ENCODE assay signal across 12 cellular contexts in genomic region chr1:167708940-167709389, GRCh38. TPM values are rescaled to one million over a fixed set of nuclear protein-coding genes. Genes with fewer than 3 reads are reported as not detected.
A peak's percentile ranks its signal among the peaks of the same experiment; 100 is the strongest.
DNase-seq lines count a peak whose midpoint lies in the region; ATAC-seq, FAIRE-seq and TF ChIP-seq lines count a peak whose summit lies in the region.
"Had no signal": no experiment of that assay in that cellular context is flagged by ENCODE, and none has a peak within 500 bp of the region (broad histone marks: within the 10 kb centered on the region; RNA-seq: fewer than 3 reads in every experiment).

No MANE protein-coding gene starts in this region.

- H3K4me3 Mint-ChIP-seq in natural killer cell treated with Interleukin-12 subunit alpha and Interleukin-12 subunit beta and Interleukin-15 and Interleukin-18, amount 100 ng/mL, for 72 hours = no peak overlapping the region

- FAIRE-seq in GM18507 (lab: Jason Lieb, UNC) = peak; percentile 78
- FAIRE-seq: small intestine had no signal

- no peak overlapping the region for H3K27ac ChIP-seq in thyroid gland

- H3K9me3 ChIP-seq in thyroid gland = no peaks in the 10 kb centered on the region
- H3K9me3 ChIP-seq: MG63 had no signal

- H3K36me3 ChIP-seq in thyroid gland = no peaks in the 10 kb centered on the region
- H3K36me3 ChIP-seq: MG63 had no signal

- no peaks in the 10 kb centered on the region for H3K27me3 Mint-ChIP-seq in natural killer cell treated with Interleukin-12 subunit alpha and Interleukin-12 subunit beta and Interleukin-15 and Interleukin-18, amount 100 ng/mL, for 72 hours

- DNase-seq in GM18507 (ENCODE audit: extremely low spot score, insufficient read length, low read depth) = no peak
- DNase-seq in SKM-1 (lab: John Stamatoyannopoulos, UW; ENCODE audit: unreplicated experiment) = peak; percentile 66
- DNase-seq in natural killer cell treated with Interleukin-12 subunit alpha and Interleukin-12 subunit beta and Interleukin-15 and Interleukin-18, amount 100 ng/mL, for 72 hours (ENCODE audit: low spot score) = no peak
- DNase-seq in H4 (ENCODE audit: low spot score) = no peak
- DNase-seq in thyroid gland = no peak
- DNase-seq: activated gamma-delta T cell; left ventricle myocardium superior; MG63; small intestine; stimulated activated naive CD4-positive, alpha-beta T cell treated with Interleukin-2 at 50 U/mL for 16 hours had no signal

- intact Hi-C loops in thyroid gland (cut with DNase I) = no loop called here

- no peak for TF ChIP-seq CTCF in thyroid gland (IDR thresholded peaks at IDR 0.05)

- H3K4me1 ChIP-seq in thyroid gland = peaks cover 0 to 11% of the 10 kb centered on the region in 2 donors

- H3K36me3 Mint-ChIP-seq in natural killer cell treated with Interleukin-12 subunit alpha and Interleukin-12 subunit beta and Interleukin-15 and Interleukin-18, amount 100 ng/mL, for 72 hours = no peaks in the 10 kb centered on the region

- H3K4me3 ChIP-seq in thyroid gland (replicated peaks in 1 of 3) = no peak overlapping the region
- H3K4me3 ChIP-seq: MG63 had no signal

- peak overlapping the region; percentile 29 to 86 for H3K27ac Mint-ChIP-seq in natural killer cell treated with Interleukin-12 subunit alpha and Interleukin-12 subunit beta and Interleukin-15 and Interleukin-18, amount 100 ng/mL, for 72 hours

- no peaks in the 10 kb centered on the region for H3K27me3 ChIP-seq in thyroid gland

- peak; percentile 39 for ATAC-seq in HG02884 (IDR thresholded peaks at IDR 0.05; ENCODE audit: unreplicated experiment)
- ATAC-seq in natural killer cell treated with Interleukin-12 subunit alpha and Interleukin-12 subunit beta and Interleukin-15 and Interleukin-18, amount 100 ng/mL, for 72 hours = no peak
- ATAC-seq in HG03280 (IDR thresholded peaks at IDR 0.05; ENCODE audit: unreplicated experiment) = no peak
- ATAC-seq: left ventricle myocardium superior had no signal

- 75 to 84% methylated on average over 3 of the region's 3 CpGs for WGBS in thyroid gland, 2 donors

- TF ChIP-seq POLR2A in thyroid gland (IDR thresholded peaks at IDR 0.05) = no peak

- H3K4me1 Mint-ChIP-seq in natural killer cell treated with Interleukin-12 subunit alpha and Interleukin-12 subunit beta and Interleukin-15 and Interleukin-18, amount 100 ng/mL, for 72 hours (ENCODE audit: low read depth in 2 of 2) = peaks cover 17 to 19% of the 10 kb centered on the region in 2 donors

- no peaks in the 10 kb centered on the region for H3K9me3 Mint-ChIP-seq in natural killer cell treated with Interleukin-12 subunit alpha and Interleukin-12 subunit beta and Interleukin-15 and Interleukin-18, amount 100 ng/mL, for 72 hours

RNA-seq across cellular contexts. Expression of gene MPZL1, which starts 12.8 kb away (rescaled TPM):
- 10 to 100 TPM; 15.3 to 25.6 TPM for total RNA-seq in natural killer cell treated with Interleukin-12 subunit alpha and Interleukin-12 subunit beta and Interleukin-15 and Interleukin-18, amount 100 ng/mL, for 72 hours
- total RNA-seq in H4 (2014; rRNA removed; shearing (Covaris generic)) = 59.2 and 76.5 TPM in 2 replicates
- total RNA-seq in thyroid gland = 10 to 100 TPM; 52.6 to 90.2 (median 61.8) TPM
